19 cellular contexts compared by ENCODE assay signal in genomic region chr14:103007555-103007954, GRCh38. TPM values are rescaled to one million over a fixed set of nuclear protein-coding genes. Genes with fewer than 3 reads are reported as not detected.
A peak's percentile ranks its signal among the peaks of the same experiment; 100 is the strongest.
DNase-seq lines count a peak whose midpoint lies in the region; ATAC-seq, FAIRE-seq and TF ChIP-seq lines count a peak whose summit lies in the region.
"Had no signal": no experiment of that assay in that cellular context is flagged by ENCODE, and none has a peak within 500 bp of the region (broad histone marks: within the 10 kb centered on the region; RNA-seq: fewer than 3 reads in every experiment).

No MANE protein-coding gene starts in this region.

- no peak for ATAC-seq in HG03378 (IDR thresholded peaks at IDR 0.05; ENCODE audit: unreplicated experiment)
- ATAC-seq: activated CD8-positive, alpha-beta T cell treated with anti-CD3 and anti-CD28 coated beads for 36 hours; activated T-helper 17 cell treated with anti-CD3 and anti-CD28 coated beads, Interleukin-2, amount 50 U/mL, for 72 hours; GM12878 had no signal

- H3K27ac Mint-ChIP-seq in activated naive CD8-positive, alpha-beta T cell treated with anti-CD3 and anti-CD28 coated beads for 36 hours = no peak overlapping the region
- H3K27ac Mint-ChIP-seq: activated CD8-positive, alpha-beta T cell treated with anti-CD3 and anti-CD28 coated beads for 36 hours; activated T-helper 17 cell treated with anti-CD3 and anti-CD28 coated beads, Interleukin-2, amount 50 U/mL, for 72 hours; mesothelial cell of epicardium had no signal

- H3K9me3 ChIP-seq in kidney (ENCODE audit: control insufficient read depth in 1 of 2, low read length in 2 of 2) = no peaks in the 10 kb centered on the region
- H3K9me3 ChIP-seq: SK-N-SH, vagina had no signal

- H3K4me3 Mint-ChIP-seq in activated naive CD8-positive, alpha-beta T cell treated with anti-CD3 and anti-CD28 coated beads for 36 hours = no peak overlapping the region
- H3K4me3 Mint-ChIP-seq: activated CD8-positive, alpha-beta T cell treated with anti-CD3 and anti-CD28 coated beads for 36 hours; activated T-helper 17 cell treated with anti-CD3 and anti-CD28 coated beads, Interleukin-2, amount 50 U/mL, for 72 hours; mesothelial cell of epicardium had no signal

- no peak for FAIRE-seq in kidney (lab: Jason Lieb, UNC)
- FAIRE-seq: GM12878, HTR-8/SVneo, TTC549 had no signal

- DNase-seq in H7 = peak; percentile 46
- peak; percentile 82 for DNase-seq in kidney
- DNase-seq in posterior cingulate gyrus = peak; percentile 63 to 96 (median 76)
- DNase-seq in activated naive CD8-positive, alpha-beta T cell treated with anti-CD3 and anti-CD28 coated beads for 36 hours = no peak
- no peak for DNase-seq in NOMO-1 treated with dmso at 0.1 percent for 144 hours (lab: John Stamatoyannopoulos, UW; ENCODE audit: unreplicated experiment)
- no peak for DNase-seq in SKM-1 treated with dmso at 0.1 percent for 144 hours (lab: John Stamatoyannopoulos, UW; ENCODE audit: unreplicated experiment)
- DNase-seq: activated CD8-positive, alpha-beta T cell treated with anti-CD3 and anti-CD28 coated beads for 36 hours; GOT3; NCI-H1694 treated with DMSO at 0.1 percent for 48 hours; SK-N-SH; stimulated activated naive CD4-positive, alpha-beta T cell treated with Interleukin-2 at 50 U/mL for 16 hours had no signal

- no peak overlapping the region for H3K9ac ChIP-seq in kidney (ENCODE audit: low read length in 2 of 2)
- H3K9ac ChIP-seq: SK-N-SH had no signal

- no peaks in the 10 kb centered on the region for H3K9me3 Mint-ChIP-seq in activated naive CD8-positive, alpha-beta T cell treated with anti-CD3 and anti-CD28 coated beads for 36 hours
- H3K9me3 Mint-ChIP-seq: activated CD8-positive, alpha-beta T cell treated with anti-CD3 and anti-CD28 coated beads for 36 hours; activated T-helper 17 cell treated with anti-CD3 and anti-CD28 coated beads, Interleukin-2, amount 50 U/mL, for 72 hours; mesothelial cell of epicardium had no signal

- intact Hi-C loops in kidney (cut with DNase I) (no loop called here), posterior cingulate gyrus (cut with DNase I) (no loop called here)

- H3K36me3 Mint-ChIP-seq in activated naive CD8-positive, alpha-beta T cell treated with anti-CD3 and anti-CD28 coated beads for 36 hours = no peaks in the 10 kb centered on the region

- no peaks in the 10 kb centered on the region for H3K4me1 ChIP-seq in kidney (ENCODE audit: control insufficient read depth in 1 of 2, insufficient read depth in 1 of 2, low read depth in 1 of 2, low read length in 2 of 2)

- H3K27ac ChIP-seq in cingulate gyrus (ENCODE audit: low read depth, low read length) = peak overlapping the region; percentile 91
- no peak overlapping the region for H3K27ac ChIP-seq in kidney (ENCODE audit: low read depth in 2 of 2, low read length in 2 of 2)
- H3K27ac ChIP-seq: vagina had no signal

- no peaks in the 10 kb centered on the region for H3K27me3 ChIP-seq in H7 (ENCODE audit: control insufficient read depth, insufficient read depth, low read length)
- H3K27me3 ChIP-seq: vagina had no signal

- H3K27me3 Mint-ChIP-seq in activated naive CD8-positive, alpha-beta T cell treated with anti-CD3 and anti-CD28 coated beads for 36 hours = no peaks in the 10 kb centered on the region
- H3K27me3 Mint-ChIP-seq: activated CD8-positive, alpha-beta T cell treated with anti-CD3 and anti-CD28 coated beads for 36 hours; activated T-helper 17 cell treated with anti-CD3 and anti-CD28 coated beads, Interleukin-2, amount 50 U/mL, for 72 hours had no signal

- no peaks in the 10 kb centered on the region for H3K4me1 Mint-ChIP-seq in activated naive CD8-positive, alpha-beta T cell treated with anti-CD3 and anti-CD28 coated beads for 36 hours
- H3K4me1 Mint-ChIP-seq: activated T-helper 17 cell treated with anti-CD3 and anti-CD28 coated beads, Interleukin-2, amount 50 U/mL, for 72 hours had no signal

- TF ChIP-seq CTCF in kidney (IDR thresholded peaks at IDR 0.05; ENCODE audit: borderline replicate concordance, extremely low read depth, insufficient read depth) = no peak

- no peak overlapping the region for H3K4me3 ChIP-seq in H7 (ENCODE audit: insufficient read depth, low read depth, low read length)
- H3K4me3 ChIP-seq in kidney (ENCODE audit: low read length in 2 of 2) = no peak overlapping the region
- H3K4me3 ChIP-seq: GM12878, vagina had no signal

- peaks cover 2% of the 10 kb centered on the region for H3K36me3 ChIP-seq in H7 (replicated peaks; ENCODE audit: control insufficient read depth, insufficient read depth, low read length)
- H3K36me3 ChIP-seq in kidney (ENCODE audit: control insufficient read depth in 1 of 2, insufficient read depth in 2 of 2, low read length in 2 of 2) = peaks cover 12 to 21% of the 10 kb centered on the region in 2 donors

RNA-seq across cellular contexts. Expression of gene CDC42BPB, which starts 49.8 kb away (rescaled TPM):
- 56.1 and 59.8 TPM in 2 replicates for total RNA-seq in H7 (2014; rRNA removed; shearing (Covaris generic))
- total RNA-seq in kidney = 127 TPM
- polyA plus RNA-seq in kidney (ENCODE audit: insufficient read depth, low read depth, low replicate concordance) = 22.5 TPM
- total RNA-seq in activated naive CD8-positive, alpha-beta T cell treated with anti-CD3 and anti-CD28 coated beads for 36 hours = 1 to 10 TPM; 2.0 to 2.5 TPM

Comparison
In these comparisons a context has a peak if more than half of its experiments do, and no peak if none do; other contexts are left out.
1. DNase-seq: peak in H7 (single experiment), kidney (single experiment) and posterior cingulate gyrus (10 of 10); none in activated naive CD8-positive, alpha-beta T cell treated with anti-CD3 and anti-CD28 coated beads for 36 hours (single experiment), NOMO-1 treated with dmso at 0.1 percent for 144 hours (single experiment) and SKM-1 treated with dmso at 0.1 percent for 144 hours (single experiment).
2. RNA of gene CDC42BPB, which starts 49.8 kb away (total RNA-seq): 127 TPM in kidney (single experiment) and 56.1 to 59.8 TPM in H7; 2.0 to 2.5 TPM in activated naive CD8-positive, alpha-beta T cell treated with anti-CD3 and anti-CD28 coated beads for 36 hours; every median in the first group is over 10 times any median in the second.